In the genomic region with DNA sequence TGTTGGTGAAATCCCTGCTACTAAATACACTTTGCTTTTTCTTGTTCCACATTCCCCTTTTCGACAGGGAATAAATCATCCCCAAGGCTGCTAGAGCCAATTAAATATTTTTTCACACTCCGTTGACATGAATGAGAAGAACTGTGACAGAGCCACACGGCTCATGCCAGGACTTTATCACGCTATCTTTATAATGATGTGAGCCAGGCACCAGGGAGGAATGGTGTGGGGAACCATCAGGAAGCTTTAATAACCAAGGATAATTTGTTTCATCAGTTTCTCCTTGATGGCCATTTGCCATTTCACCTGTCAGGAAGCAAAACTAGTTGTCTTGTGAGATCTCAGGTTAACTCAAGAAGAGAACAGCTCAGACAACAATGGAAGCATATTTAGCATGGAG, we compare ENCODE assay signal across 26 cellular contexts.
"Had no signal": no experiment of that assay in that cellular context is flagged by ENCODE, and none has a peak within 500 bp of the region (broad histone marks: within the 10 kb centered on the region; RNA-seq: fewer than 3 reads in every experiment).

No MANE protein-coding gene starts in this region.

- H3K27ac Mint-ChIP-seq: activated CD8-positive, alpha-beta T cell treated with anti-CD3 and anti-CD28 coated beads, Interleukin-2, amount 10 ng/mL, durations not matched to agents 7 days and 5 days; activated naive CD4-positive, alpha-beta T cell treated with anti-CD3 and anti-CD28 coated beads, Interleukin-2, amount 50 U/mL, for 72 hours; activated T-helper 17 cell treated with anti-CD3 and anti-CD28 coated beads, Interleukin-2, amount 50 U/mL, for 72 hours; naive thymus-derived CD4-positive, alpha-beta T cell; progenitor cell of endocrine pancreas; stimulated activated naive B cell treated with anti-CD40 and anti-IgM and Interleukin-4, amounts not matched to agents 10 μg/mL and 1 μg/mL and 100 μg/mL, for 72 hours had no signal

- H3K36me3 Mint-ChIP-seq: activated naive CD4-positive, alpha-beta T cell treated with anti-CD3 and anti-CD28 coated beads, Interleukin-2, amount 50 U/mL, for 72 hours; immature natural killer cell; naive thymus-derived CD4-positive, alpha-beta T cell; stimulated activated naive B cell treated with anti-CD40 and anti-IgM and Interleukin-4, amounts not matched to agents 10 μg/mL and 1 μg/mL and 100 μg/mL, for 72 hours had no signal

- H3K27me3 ChIP-seq: brain microvascular endothelial cell, testis, vagina had no signal

- DNase-seq: activated CD4-positive, alpha-beta T cell treated with anti-CD3 and anti-CD28 coated beads, Interleukin-2, amount 50 U/mL, for 1 hour; activated CD4-positive, CD25-positive, alpha-beta regulatory T cell treated with anti-CD3 and anti-CD28 coated beads, Interleukin-2, amount 50 U/mL, for 72 hours; activated CD8-positive, alpha-beta T cell treated with anti-CD3 and anti-CD28 coated beads, Interleukin-2, amount 10 ng/mL, durations not matched to agents 7 days and 5 days; activated T-cell treated with anti-CD3 and anti-CD28 coated beads, Interleukin-2, amount 50 U/mL, for 1 hour; aorta; brain microvascular endothelial cell; central memory CD4-positive, alpha-beta T cell; dermis blood vessel endothelial cell; effector CD8-positive, alpha-beta T cell; erythroblast; foreskin keratinocyte; left ventricle myocardium inferior; naive thymus-derived CD4-positive, alpha-beta T cell; retina; sigmoid colon; stimulated activated CD4-positive, alpha-beta T cell treated with anti-CD3 and anti-CD28 coated beads, Interleukin-15, amount 100 ng/mL, for 24 hours; stimulated activated naive B cell treated with anti-CD40 and anti-IgM and Interleukin-4, amounts not matched to agents 10 μg/mL and 1 μg/mL and 100 μg/mL, for 72 hours; testis; trophoblast cell had no signal

- H3K9me3 ChIP-seq: left ventricle myocardium inferior, sigmoid colon, testis, vagina had no signal

- ATAC-seq: activated CD8-positive, alpha-beta T cell treated with anti-CD3 and anti-CD28 coated beads, Interleukin-2, amount 10 ng/mL, durations not matched to agents 7 days and 5 days; activated naive CD4-positive, alpha-beta T cell treated with anti-CD3 and anti-CD28 coated beads, Interleukin-2, amount 50 U/mL, for 72 hours; activated T-helper 17 cell treated with anti-CD3 and anti-CD28 coated beads, Interleukin-2, amount 50 U/mL, for 72 hours; foreskin keratinocyte; naive thymus-derived CD4-positive, alpha-beta T cell; stimulated activated naive B cell treated with anti-CD40 and anti-IgM and Interleukin-4, amounts not matched to agents 10 μg/mL and 1 μg/mL and 100 μg/mL, for 72 hours had no signal

- H3K9me3 Mint-ChIP-seq: activated naive CD4-positive, alpha-beta T cell treated with anti-CD3 and anti-CD28 coated beads, Interleukin-2, amount 50 U/mL, for 72 hours; activated T-helper 17 cell treated with anti-CD3 and anti-CD28 coated beads, Interleukin-2, amount 50 U/mL, for 72 hours; naive thymus-derived CD4-positive, alpha-beta T cell; stimulated activated naive B cell treated with anti-CD40 and anti-IgM and Interleukin-4, amounts not matched to agents 10 μg/mL and 1 μg/mL and 100 μg/mL, for 72 hours had no signal

- H3K4me1 Mint-ChIP-seq: activated T-helper 17 cell treated with anti-CD3 and anti-CD28 coated beads, Interleukin-2, amount 50 U/mL, for 72 hours; naive thymus-derived CD4-positive, alpha-beta T cell had no signal

- H3K27ac ChIP-seq: brain microvascular endothelial cell, foreskin keratinocyte, left ventricle myocardium inferior, sigmoid colon, testis, vagina, VCaP had no signal

- H3K4me2 ChIP-seq: smooth muscle cell had no signal

- H3K4me1 ChIP-seq: left ventricle myocardium inferior, sigmoid colon, testis, vagina had no signal

- H3K4me3 Mint-ChIP-seq: activated CD8-positive, alpha-beta T cell treated with anti-CD3 and anti-CD28 coated beads, Interleukin-2, amount 10 ng/mL, durations not matched to agents 7 days and 5 days; activated T-helper 17 cell treated with anti-CD3 and anti-CD28 coated beads, Interleukin-2, amount 50 U/mL, for 72 hours; naive thymus-derived CD4-positive, alpha-beta T cell; stimulated activated naive B cell treated with anti-CD40 and anti-IgM and Interleukin-4, amounts not matched to agents 10 μg/mL and 1 μg/mL and 100 μg/mL, for 72 hours had no signal

- H3K36me3 ChIP-seq: brain microvascular endothelial cell, left ventricle myocardium inferior, sigmoid colon, vagina had no signal

- H3K4me3 ChIP-seq: left ventricle myocardium inferior, sigmoid colon, smooth muscle cell, testis, vagina had no signal
